ENCODE assay signal across 8 cellular contexts in genomic region chr12:3034067-3034750, GRCh38. TPM values are rescaled to one million over a fixed set of nuclear protein-coding genes. Genes with fewer than 3 reads are reported as not detected.
DNase-seq lines count a peak whose midpoint lies in the region; ATAC-seq and TF ChIP-seq lines count a peak whose summit lies in the region.

No MANE protein-coding gene starts in this region.

- ATAC-seq in HG03159 (IDR thresholded peaks at IDR 0.05; ENCODE audit: unreplicated experiment), result peak; percentile 63

- no peaks in the 10 kb centered on the region for H3K79me2 ChIP-seq in OCI-LY3 (ENCODE audit: low read length)

- no peak overlapping the region for H3K27ac ChIP-seq in OCI-LY3 (ENCODE audit: low read length)
- no peak overlapping the region for H3K27ac ChIP-seq in ascending aorta

- H3K36me3 ChIP-seq in OCI-LY3 (replicated peaks; ENCODE audit: low read depth, low read length), result no peaks in the 10 kb centered on the region
- peaks cover 15 to 28% of the 10 kb centered on the region in 2 donors for H3K36me3 ChIP-seq in ascending aorta

- no peak overlapping the region for H3K4me2 ChIP-seq in OCI-LY3 (ENCODE audit: low read length)

- H2AFZ ChIP-seq in OCI-LY3 (ENCODE audit: low read depth, low read length), result no peak overlapping the region

- H3K4me3 ChIP-seq in OCI-LY3 (ENCODE audit: low read length) (no peak overlapping the region), ascending aorta (no peak overlapping the region), skeletal muscle cell (ENCODE audit: low read depth, low read length) (no peak overlapping the region)

- H3K4me1 ChIP-seq in OCI-LY3 (ENCODE audit: low read length), result no peaks in the 10 kb centered on the region
- no peaks in the 10 kb centered on the region for H3K4me1 ChIP-seq in ascending aorta

- TF ChIP-seq CTCF in OCI-LY3 (IDR thresholded peaks at IDR 0.05; ENCODE audit: low read depth, low read length) (peak; percentile 58), ascending aorta (IDR thresholded peaks at IDR 0.05) (peak; percentile 53 to 70 (median 62))

- no peaks in the 10 kb centered on the region for H3K9me3 ChIP-seq in OCI-LY3 (ENCODE audit: insufficient read depth, low read length)
- no peaks in the 10 kb centered on the region for H3K9me3 ChIP-seq in ascending aorta

- H4K20me1 ChIP-seq in OCI-LY3 (ENCODE audit: insufficient read depth, low read length), result no peaks in the 10 kb centered on the region

- DNase-seq in NCI-H2227 (lab: John Stamatoyannopoulos, UW; ENCODE audit: unreplicated experiment) (peak; percentile 59), NCI-H2227 treated with DMSO at 0.1 percent for 48 hours (lab: John Stamatoyannopoulos, UW) (no peak), ascending aorta (ENCODE audit: low spot score in 2 of 2) (no peak), hippocampal formation (lab: John Stamatoyannopoulos, UW) (peak; percentile 30 to 53), skeletal muscle cell (ENCODE audit: low read depth) (peak; percentile 42), T-helper 9 cell (no peak)

- intact Hi-C loops in ascending aorta (cut with DNase I), result loop anchor here (1.0 kb wide), 1 partner anchor 149 kb away; no protein-coding TSS in a partner anchor

- H3K27me3 ChIP-seq in OCI-LY3 (ENCODE audit: low read depth, low read length), result no peaks in the 10 kb centered on the region
- no peaks in the 10 kb centered on the region for H3K27me3 ChIP-seq in ascending aorta

- H3K9ac ChIP-seq in OCI-LY3 (ENCODE audit: low read length), result no peak overlapping the region

RNA-seq across cellular contexts. Expression of gene TSPAN9, which starts 43.0 kb away (rescaled TPM):
- 109 TPM for total RNA-seq in ascending aorta

Comparison
In these comparisons a context has a peak if more than half of its experiments do, and no peak if none do; other contexts are left out.
1. DNase-seq: peak in NCI-H2227 (single experiment), hippocampal formation (2 of 2) and skeletal muscle cell (single experiment); none in NCI-H2227 treated with DMSO at 0.1 percent for 48 hours (single experiment), ascending aorta (0 of 2) and T-helper 9 cell (single experiment).